Comparison of ENCODE assay signal across 8 cellular contexts in genomic region chr6:42532038-42532669, GRCh38. TPM values are rescaled to one million over a fixed set of nuclear protein-coding genes. Genes with fewer than 3 reads are reported as not detected.
DNase-seq lines count a peak whose midpoint lies in the region; ATAC-seq and TF ChIP-seq lines count a peak whose summit lies in the region.

No MANE protein-coding gene starts in this region.

- no peak overlapping the region for H2AFZ ChIP-seq in hepatocyte

- H4K20me1 ChIP-seq in hepatocyte (ENCODE audit: insufficient read depth, poor library complexity, severe bottlenecking), result no peaks in the 10 kb centered on the region

- no peak overlapping the region for H3K4me2 ChIP-seq in hepatocyte

- DNase-seq in COLO668 (lab: John Stamatoyannopoulos, UW; ENCODE audit: unreplicated experiment) (peak; percentile 3), H7 (peak; percentile 63), NCI-H526 treated with DMSO at 0.1 percent for 48 hours (lab: John Stamatoyannopoulos, UW) (peak; percentile 46), amniotic stem cell (lab: John Stamatoyannopoulos, UW) (peak; percentile 62), hepatocyte (ENCODE audit: low spot score) (peak; percentile 77), GM19238 (ENCODE audit: insufficient read length, low spot score) (no peak)
- peak in 1 of 2 donors; percentile 44 for DNase-seq in stimulated activated effector memory CD8-positive, alpha-beta T cell treated with anti-CD3 and anti-CD28 coated beads, Interleukin-12 subunit alpha, Interleukin-12 subunit beta, amount 100 ng/mL, for 72 hours (ENCODE audit: low spot score in 2 of 2)

- H3K27ac Mint-ChIP-seq in stimulated activated effector memory CD8-positive, alpha-beta T cell treated with anti-CD3 and anti-CD28 coated beads, Interleukin-12 subunit alpha, Interleukin-12 subunit beta, amount 100 ng/mL, for 72 hours, result no peak overlapping the region

- H3K9me3 Mint-ChIP-seq in stimulated activated effector memory CD8-positive, alpha-beta T cell treated with anti-CD3 and anti-CD28 coated beads, Interleukin-12 subunit alpha, Interleukin-12 subunit beta, amount 100 ng/mL, for 72 hours, result no peaks in the 10 kb centered on the region

- TF ChIP-seq CTCF in hepatocyte (IDR thresholded peaks at IDR 0.05; ENCODE audit: poor library complexity), result peak; percentile 78

- no peaks in the 10 kb centered on the region for H3K36me3 Mint-ChIP-seq in stimulated activated effector memory CD8-positive, alpha-beta T cell treated with anti-CD3 and anti-CD28 coated beads, Interleukin-12 subunit alpha, Interleukin-12 subunit beta, amount 100 ng/mL, for 72 hours

- H3K9me3 ChIP-seq in hepatocyte (ENCODE audit: low read depth), result no peaks in the 10 kb centered on the region

- H3K36me3 ChIP-seq in H7 (replicated peaks; ENCODE audit: control insufficient read depth, insufficient read depth, low read length), result no peaks in the 10 kb centered on the region
- H3K36me3 ChIP-seq in hepatocyte (replicated peaks; ENCODE audit: insufficient read depth, low read depth), result no peaks in the 10 kb centered on the region

- H3K27ac ChIP-seq in hepatocyte, result no peak overlapping the region

- ATAC-seq in stimulated activated effector memory CD8-positive, alpha-beta T cell treated with anti-CD3 and anti-CD28 coated beads, Interleukin-12 subunit alpha, Interleukin-12 subunit beta, amount 100 ng/mL, for 72 hours, result peak; percentile 70
- no peak for ATAC-seq in HG02938 (IDR thresholded peaks at IDR 0.05; ENCODE audit: unreplicated experiment)

- H3K4me3 ChIP-seq in H7 (ENCODE audit: insufficient read depth, low read depth, low read length) (no peak overlapping the region), hepatocyte (no peak overlapping the region)

- no peaks in the 10 kb centered on the region for H3K79me2 ChIP-seq in hepatocyte

- H3K9me2 ChIP-seq in hepatocyte (replicated peaks; ENCODE audit: insufficient read depth), result no peaks in the 10 kb centered on the region

- H3K27me3 ChIP-seq in H7 (ENCODE audit: control insufficient read depth, insufficient read depth, low read length) (no peaks in the 10 kb centered on the region), hepatocyte (no peaks in the 10 kb centered on the region)

- no peaks in the 10 kb centered on the region for H3K4me1 ChIP-seq in hepatocyte (ENCODE audit: insufficient read depth)

- H3K4me1 Mint-ChIP-seq in stimulated activated effector memory CD8-positive, alpha-beta T cell treated with anti-CD3 and anti-CD28 coated beads, Interleukin-12 subunit alpha, Interleukin-12 subunit beta, amount 100 ng/mL, for 72 hours, result no peaks in the 10 kb centered on the region

- no peak overlapping the region for H3K4me3 Mint-ChIP-seq in stimulated activated effector memory CD8-positive, alpha-beta T cell treated with anti-CD3 and anti-CD28 coated beads, Interleukin-12 subunit alpha, Interleukin-12 subunit beta, amount 100 ng/mL, for 72 hours

RNA-seq across cellular contexts. Expression of gene UBR2, which starts 31.7 kb away (rescaled TPM):
- 13.1 and 18.7 TPM in 2 replicates for total RNA-seq in H7 (2014; rRNA removed; shearing (Covaris generic))
- 24.4 and 25.8 TPM in 2 replicates for total RNA-seq in hepatocyte
- polyA plus RNA-seq in hepatocyte, result 7.5 and 8.1 TPM in 2 replicates
